ENCODE assay signal across 23 cellular contexts in genomic region chr2:203436496-203436895, GRCh38.
DNase-seq lines count a peak whose midpoint lies in the region; ATAC-seq, FAIRE-seq and TF ChIP-seq lines count a peak whose summit lies in the region.
"Had no signal": no experiment of that assay in that cellular context is flagged by ENCODE, and none has a peak within 500 bp of the region (broad histone marks: within the 10 kb centered on the region; RNA-seq: fewer than 3 reads in every experiment).

No MANE protein-coding gene starts in this region.

- H3K4me2 ChIP-seq in HepG2 (ENCODE audit: low read depth, low read length) = no peak overlapping the region
- H3K4me2 ChIP-seq: KMS-11 had no signal

- ATAC-seq in HepG2 (no peak), right lobe of liver (no peak), HG03457 (IDR thresholded peaks at IDR 0.05; ENCODE audit: unreplicated experiment) (no peak)

- no peak overlapping the region for H3K4me3 Mint-ChIP-seq in nephron
- H3K4me3 Mint-ChIP-seq: B cell, CD14-positive monocyte had no signal

- TF ChIP-seq CTCF in HepG2 (CRISPR knock-in tag; IDR thresholded peaks at IDR 0.05) (no peak), right lobe of liver (IDR thresholded peaks at IDR 0.05) (no peak), nephron (IDR thresholded peaks at IDR 0.05; ENCODE audit: unreplicated experiment in 3 of 3) (no peak)

- TSS peak; percentile 11 for BruUV-seq in HepG2 (replicated peaks; lab: Mats Ljungman, UMichigan)

- H3K27me3 ChIP-seq in HepG2 (ENCODE audit: control insufficient read depth in 1 of 2, insufficient read depth in 2 of 2, low read length in 2 of 2) (no peaks in the 10 kb centered on the region), right lobe of liver (no peaks in the 10 kb centered on the region)
- H3K27me3 ChIP-seq: Peyer's patch had no signal

- intact Hi-C loops in HepG2 (cut with micrococcal nuclease; ENCODE audit: unreplicated experiment) = no loop called here
- intact Hi-C loops in right lobe of liver (cut with DNase I) = no loop called here

- no peaks in the 10 kb centered on the region for H3K79me2 ChIP-seq in HepG2 (ENCODE audit: insufficient read depth, low read length)

- no peak for TF ChIP-seq RAD21 in HepG2 (CRISPR knock-in tag; IDR thresholded peaks at IDR 0.05)

- 100% methylated on average over 2 of the region's 2 CpGs for WGBS in HepG2 (ENCODE audit: low lambda C conversion rate)
- 51% methylated on average over 2 of the region's 2 CpGs for WGBS in right lobe of liver (ENCODE audit: insufficient coverage, low coverage, low lambda C conversion rate, missing lambda C conversion rate)

- H3K27ac Mint-ChIP-seq in nephron = peak overlapping the region in 2 of 3 experiments; percentile 9 to 12
- H3K27ac Mint-ChIP-seq: B cell, CD14-positive monocyte had no signal

- no peaks in the 10 kb centered on the region for H3K9me3 Mint-ChIP-seq in nephron
- H3K9me3 Mint-ChIP-seq: CD14-positive monocyte had no signal

- no peak overlapping the region for H3K9ac ChIP-seq in HepG2 (ENCODE audit: insufficient read depth, low read depth, low read length)
- H3K9ac ChIP-seq: KMS-11 had no signal

- H3K4me1 ChIP-seq in HepG2 (ENCODE audit: insufficient read depth, low read length) (peaks cover 6% of the 10 kb centered on the region; the same call in 1 of the 2 replicates), right lobe of liver (peaks cover 0 to 42% (median 11%) of the 10 kb centered on the region in 4 donors)

- TF ChIP-seq POLR2A in HepG2 (IDR thresholded peaks at IDR 0.05; ENCODE audit: insufficient read depth in 1 of 2, low read depth in 2 of 2, low read length in 2 of 2) = no peak
- no peak for TF ChIP-seq POLR2A in right lobe of liver (IDR thresholded peaks at IDR 0.05)

- H2AFZ ChIP-seq in HepG2 (ENCODE audit: low read length) = no peak overlapping the region

- TF ChIP-seq EP300 in HepG2 (IDR thresholded peaks at IDR 0.05; ENCODE audit: low read depth in 2 of 2, low read length in 2 of 2) (no peak), HepG2 (CRISPR knock-in tag; IDR thresholded peaks at IDR 0.05; ENCODE audit: borderline replicate concordance) (no peak)

- CTCF ChIA-PET in HepG2 (lab: Yijun Ruan, JAX; ENCODE audit: low intra/inter-chr PET ratio, low total read pairs) = no interaction called here

- H3K27ac ChIP-seq in HepG2 (ENCODE audit: extremely low read length, insufficient read depth, low read length) (no peak overlapping the region), right lobe of liver (no peak overlapping the region)
- H3K27ac ChIP-seq: KMS-11, Peyer's patch had no signal

- DNase-seq in HepG2 (ENCODE audit: low spot score) (no peak), right lobe of liver (no peak), cerebellar cortex (ENCODE audit: low spot score) (peak; percentile 51), epidermal melanocyte (ENCODE audit: insufficient read length, low spot score) (no peak)
- no peak for DNase-seq in stimulated activated CD4-positive, alpha-beta T cell treated with anti-CD3 and anti-CD28 coated beads, Interleukin-4, amount 100 ng/mL, for 24 hours
- no peak for DNase-seq in activated naive CD4-positive, alpha-beta T cell treated with anti-CD3 and anti-CD28 coated beads, Interleukin-2, amount 50 U/mL, for 16 hours
- DNase-seq: DMS53, GF-D8, H7, IMR-90, NCI-H1092 treated with DMSO at 0.1 percent for 48 hours, NCI-H1436 treated with DMSO at 0.1 percent for 48 hours, NCI-H1930, NCI-H226, NCI-H510A treated with DMSO at 0.1 percent for 48 hours, NCI-H774, Peyer's patch had no signal

- peaks cover 22% of the 10 kb centered on the region for H3K4me1 Mint-ChIP-seq in nephron
- H3K4me1 Mint-ChIP-seq: B cell, CD14-positive monocyte had no signal

- H3K9me3 ChIP-seq in HepG2 (ENCODE audit: low read length) = no peaks in the 10 kb centered on the region
- H3K9me3 ChIP-seq in right lobe of liver = no peaks in the 10 kb centered on the region
- H3K9me3 ChIP-seq: Peyer's patch had no signal

- in situ Hi-C loops in HepG2 (cut with HindIII; ENCODE audit: extremely low pct_ligation_motif_present, low pct_unique_long_range_greater_than_20kb) = no loop called here

- peaks cover 12 to 35% of the 10 kb centered on the region in 2 experiments for H3K36me3 ChIP-seq in HepG2 (replicated peaks in 1 of 2; ENCODE audit: control insufficient read depth in 1 of 2, insufficient read depth in 2 of 2, low read length in 2 of 2)
- peaks cover 0 to 23% (median 8%) of the 10 kb centered on the region in 4 donors for H3K36me3 ChIP-seq in right lobe of liver

- POLR2A ChIA-PET in HepG2 (lab: Yijun Ruan, JAX) = no interaction called here

- H3K4me3 ChIP-seq in HepG2 (replicated peaks in 1 of 3; ENCODE audit: insufficient read depth in 1 of 3, low read depth in 2 of 3, low read length in 3 of 3) (no peak overlapping the region), right lobe of liver (no peak overlapping the region)
- H3K4me3 ChIP-seq: Peyer's patch had no signal

- peaks cover 33% of the 10 kb centered on the region for H3K36me3 Mint-ChIP-seq in nephron (ENCODE audit: low read depth)

- H4K20me1 ChIP-seq in HepG2 (ENCODE audit: insufficient read depth, low read length) = no peaks in the 10 kb centered on the region

- H3K27me3 Mint-ChIP-seq in nephron (ENCODE audit: low read depth) = no peaks in the 10 kb centered on the region
- H3K27me3 Mint-ChIP-seq: B cell had no signal

- no peak for FAIRE-seq in HepG2 (lab: Jason Lieb, UNC)
- FAIRE-seq: D721Med had no signal

TF ChIP-seq in HepG2, 621 proteins besides CTCF, POLR2A, EP300 and RAD21:
- TF ChIP-seq KLF11 (CRISPR knock-in tag; IDR thresholded peaks at IDR 0.05) (no peak), ZNF276 (CRISPR knock-in tag; IDR thresholded peaks at IDR 0.05; ENCODE audit: low read depth) (no peak), KAT8 (CRISPR knock-in tag; IDR thresholded peaks at IDR 0.05) (no peak), ZNF556 (CRISPR knock-in tag; IDR thresholded peaks at IDR 0.05; ENCODE audit: borderline replicate concordance) (no peak), SMAD9 (CRISPR knock-in tag; IDR thresholded peaks at IDR 0.05) (no peak), RBM22 (optimal IDR thresholded peaks at IDR 0.05; ENCODE audit: low read length) (peak; percentile 19)
TF ChIP-seq in HepG2: peak in this region for 1.
